9 cellular contexts compared by ENCODE assay signal in genomic region chr1:224929335-224930237, GRCh38. TPM values are rescaled to one million over a fixed set of nuclear protein-coding genes. Genes with fewer than 3 reads are reported as not detected.
DNase-seq lines count a peak whose midpoint lies in the region; ATAC-seq lines count a peak whose summit lies in the region.
"Had no signal": no experiment of that assay in that cellular context is flagged by ENCODE, and none has a peak within 500 bp of the region (broad histone marks: within the 10 kb centered on the region; RNA-seq: fewer than 3 reads in every experiment).

DNAH14 (plus strand) TSS chr1:224929675; CDS start chr1:224952703, 23,028 bp downstream.

- intact Hi-C loops in left ventricle myocardium superior (cut with micrococcal nuclease) (no loop called here), posterior vena cava (cut with DNase I) (loop anchor here in 1 of 2 donors (10.0 kb wide), 1 partner anchor 525 kb away; no protein-coding TSS in a partner anchor)

- H3K9me3 Mint-ChIP-seq in activated naive CD8-positive, alpha-beta T cell treated with anti-CD3 and anti-CD28 coated beads, Interleukin-2, amount 50 U/mL, for 24 hours, result peaks cover 35% of the 10 kb centered on the region

- peaks cover 18% of the 10 kb centered on the region for H3K36me3 Mint-ChIP-seq in activated naive CD8-positive, alpha-beta T cell treated with anti-CD3 and anti-CD28 coated beads, Interleukin-2, amount 50 U/mL, for 24 hours (ENCODE audit: low read depth)

- no peak for DNase-seq in activated CD4-positive, CD25-positive, alpha-beta regulatory T cell (lab: John Stamatoyannopoulos, UW)
- peak; percentile 88 for DNase-seq in NCI-H774 (lab: John Stamatoyannopoulos, UW)
- peak; percentile 23 for DNase-seq in activated naive CD8-positive, alpha-beta T cell treated with anti-CD3 and anti-CD28 coated beads, Interleukin-2, amount 50 U/mL, for 24 hours
- peak; percentile 69 for DNase-seq in left ventricle myocardium superior
- DNase-seq in posterior vena cava (ENCODE audit: low spot score), result peak; percentile 92

- no peaks in the 10 kb centered on the region for H3K4me1 Mint-ChIP-seq in activated naive CD8-positive, alpha-beta T cell treated with anti-CD3 and anti-CD28 coated beads, Interleukin-2, amount 50 U/mL, for 24 hours

- no peak within 1 kb of the TSS for H3K27ac Mint-ChIP-seq in activated naive CD8-positive, alpha-beta T cell treated with anti-CD3 and anti-CD28 coated beads, Interleukin-2, amount 50 U/mL, for 24 hours

- peak; percentile 21 to 41 for ATAC-seq in activated CD4-positive, CD25-positive, alpha-beta regulatory T cell treated with anti-CD3 and anti-CD28 coated beads, Interleukin-2, amount 50 U/mL, for 24 hours
- peak; percentile 79 for ATAC-seq in HG03354 (IDR thresholded peaks at IDR 0.05; ENCODE audit: poor library complexity, severe bottlenecking, unreplicated experiment)
- peak; percentile 59 for ATAC-seq in activated naive CD8-positive, alpha-beta T cell treated with anti-CD3 and anti-CD28 coated beads, Interleukin-2, amount 50 U/mL, for 24 hours
- ATAC-seq in left ventricle myocardium superior, result peak; percentile 88
- no peak for ATAC-seq in HG03039 (IDR thresholded peaks at IDR 0.05; ENCODE audit: unreplicated experiment)

- H3K27me3 Mint-ChIP-seq in activated naive CD8-positive, alpha-beta T cell treated with anti-CD3 and anti-CD28 coated beads, Interleukin-2, amount 50 U/mL, for 24 hours, result peaks cover 41% of the 10 kb centered on the region

- peak within 1 kb of the TSS; percentile 60 for H3K4me3 Mint-ChIP-seq in activated naive CD8-positive, alpha-beta T cell treated with anti-CD3 and anti-CD28 coated beads, Interleukin-2, amount 50 U/mL, for 24 hours

RNA-seq across cellular contexts. Expression of gene DNAH14, which starts in this region (rescaled TPM):
- total RNA-seq in left ventricle myocardium superior (5.5 TPM), posterior vena cava (1 to 10 TPM; 3.1 to 4.0 TPM)
- total RNA-seq: CD4-positive, CD25-positive, alpha-beta regulatory T cell had no signal

Comparison
In these comparisons a context has a peak if more than half of its experiments do, and no peak if none do; other contexts are left out.
1. DNase-seq: peak in NCI-H774 (single experiment), activated naive CD8-positive, alpha-beta T cell treated with anti-CD3 and anti-CD28 coated beads, Interleukin-2, amount 50 U/mL, for 24 hours (single experiment), left ventricle myocardium superior (single experiment) and posterior vena cava (single experiment); none in activated CD4-positive, CD25-positive, alpha-beta regulatory T cell (0 of 4).